Comparison of ENCODE assay signal across 9 cellular contexts in genomic region chr3:107065094-107065861, GRCh38.
DNase-seq lines count a peak whose midpoint lies in the region; ATAC-seq and TF ChIP-seq lines count a peak whose summit lies in the region.
"Had no signal": no experiment of that assay in that cellular context is flagged by ENCODE, and none has a peak within 500 bp of the region (broad histone marks: within the 10 kb centered on the region; RNA-seq: fewer than 3 reads in every experiment).

No MANE protein-coding gene starts in this region.

- peak overlapping the region; percentile 29 to 73 for H3K4me3 Mint-ChIP-seq in activated T-cell treated with anti-CD3 and anti-CD28 coated beads, Interleukin-2, amount 50 U/mL, for 72 hours
- H3K4me3 Mint-ChIP-seq in CD4-positive, alpha-beta T cell, result no peak overlapping the region
- H3K4me3 Mint-ChIP-seq: activated B cell treated with CpG ODN at 0.5 μM for 24 hours had no signal

- DNase-seq in activated T-cell treated with anti-CD3 and anti-CD28 coated beads, Interleukin-2, amount 50 U/mL, for 72 hours, result no peak
- DNase-seq in activated T-cell treated with anti-CD3 and anti-CD28 coated beads, Interleukin-2, amount 50 U/mL, for 1 hour, result no peak
- DNase-seq in SHP77 (lab: John Stamatoyannopoulos, UW), result peak; percentile 10 to 57
- peak; percentile 54 for DNase-seq in globus pallidus (ENCODE audit: low spot score)
- peak; percentile 54 for DNase-seq in superior temporal gyrus (ENCODE audit: extremely low spot score)
- DNase-seq in CD4-positive, alpha-beta T cell, result no peak
- DNase-seq: activated B cell treated with CpG ODN at 0.5 μM for 24 hours had no signal

- H3K27ac Mint-ChIP-seq in activated T-cell treated with anti-CD3 and anti-CD28 coated beads, Interleukin-2, amount 50 U/mL, for 72 hours, result no peak overlapping the region
- no peak overlapping the region for H3K27ac Mint-ChIP-seq in CD4-positive, alpha-beta T cell
- H3K27ac Mint-ChIP-seq: activated B cell treated with CpG ODN at 0.5 μM for 24 hours had no signal

- H3K9me3 ChIP-seq in CD4-positive, alpha-beta T cell (ENCODE audit: control insufficient read depth, low read length), result no peaks in the 10 kb centered on the region

- POLR2A ChIA-PET in CD4-positive, alpha-beta T cell (lab: Charles Lee), result interaction anchor here (0.7 kb wide), 1 partner anchor 357 kb away, joined by 3 read pairs; no protein-coding TSS in a partner anchor

- no peak for TF ChIP-seq POLR2A in GM18505 (IDR thresholded peaks at IDR 0.05; ENCODE audit: borderline replicate concordance, extremely low read depth, insufficient read depth, insufficient read length)

- peaks cover 0 to 3% of the 10 kb centered on the region in 2 donors for H3K9me3 Mint-ChIP-seq in activated T-cell treated with anti-CD3 and anti-CD28 coated beads, Interleukin-2, amount 50 U/mL, for 72 hours
- no peaks in the 10 kb centered on the region for H3K9me3 Mint-ChIP-seq in CD4-positive, alpha-beta T cell
- H3K9me3 Mint-ChIP-seq: activated B cell treated with CpG ODN at 0.5 μM for 24 hours had no signal

- no peak overlapping the region for H3K27ac ChIP-seq in CD4-positive, alpha-beta T cell (ENCODE audit: low read depth, low read length)

- no peaks in the 10 kb centered on the region for H3K27me3 ChIP-seq in CD4-positive, alpha-beta T cell (ENCODE audit: control insufficient read depth, insufficient read depth, low read length)

- intact Hi-C loops in CD4-positive, alpha-beta T cell (cut with DNase I, micrococcal nuclease), result loop anchor here in 1 of 2 experiments (10.0 kb wide), 1 partner anchor 1380 kb away; no protein-coding TSS in a partner anchor

- peaks cover 18% of the 10 kb centered on the region for H3K4me1 Mint-ChIP-seq in activated T-cell treated with anti-CD3 and anti-CD28 coated beads, Interleukin-2, amount 50 U/mL, for 72 hours (ENCODE audit: low read depth)
- peaks cover 11% of the 10 kb centered on the region for H3K4me1 Mint-ChIP-seq in CD4-positive, alpha-beta T cell (ENCODE audit: low read depth)

- peaks cover 31% of the 10 kb centered on the region for H3K27me3 Mint-ChIP-seq in activated T-cell treated with anti-CD3 and anti-CD28 coated beads, Interleukin-2, amount 50 U/mL, for 72 hours (ENCODE audit: low read depth)
- peaks cover 11% of the 10 kb centered on the region for H3K27me3 Mint-ChIP-seq in CD4-positive, alpha-beta T cell

- peaks cover 0 to 5% of the 10 kb centered on the region in 2 donors for H3K36me3 Mint-ChIP-seq in activated T-cell treated with anti-CD3 and anti-CD28 coated beads, Interleukin-2, amount 50 U/mL, for 72 hours (ENCODE audit: insufficient read depth in 2 of 2)
- H3K36me3 Mint-ChIP-seq in CD4-positive, alpha-beta T cell (ENCODE audit: low read depth), result no peaks in the 10 kb centered on the region

- no peak for ATAC-seq in activated T-cell treated with anti-CD3 and anti-CD28 coated beads, Interleukin-2, amount 50 U/mL, for 72 hours (replicated peaks in 1 of 2)
- ATAC-seq in CD4-positive, alpha-beta T cell (ENCODE audit: poor library complexity), result no peak
- no peak for ATAC-seq in GM18505 (IDR thresholded peaks at IDR 0.05; ENCODE audit: unreplicated experiment)
- no peak for ATAC-seq in GM21529 (IDR thresholded peaks at IDR 0.05; ENCODE audit: unreplicated experiment)

- CTCF ChIA-PET in CD4-positive, alpha-beta T cell (lab: Charles Lee), result interaction anchor here (1.2 kb wide), 1 partner anchor 8 kb away, joined by 4 read pairs; no protein-coding TSS in a partner anchor

- TF ChIP-seq CTCF in CD4-positive, alpha-beta T cell (IDR thresholded peaks at IDR 0.05), result no peak

Comparison
In these comparisons a context has a peak if more than half of its experiments do, and no peak if none do; other contexts are left out.
1. DNase-seq: peak in SHP77 (2 of 2), globus pallidus (single experiment) and superior temporal gyrus (single experiment); none in activated T-cell treated with anti-CD3 and anti-CD28 coated beads, Interleukin-2, amount 50 U/mL, for 72 hours (0 of 2), activated T-cell treated with anti-CD3 and anti-CD28 coated beads, Interleukin-2, amount 50 U/mL, for 1 hour (single experiment) and CD4-positive, alpha-beta T cell (0 of 10).